ENCODE assay signal across 1 cellular context in genomic region chr10:5576154-5576748, GRCh38.
A peak's percentile ranks its signal among the peaks of the same experiment; 100 is the strongest.
TF ChIP-seq lines count a peak whose summit lies in the region.

No MANE protein-coding gene starts in this region.

TF ChIP-seq in K562, 482 proteins besides CTCF, POLR2A, EP300 and RAD21 (continued from another document):
- TF ChIP-seq, protein P1, sequence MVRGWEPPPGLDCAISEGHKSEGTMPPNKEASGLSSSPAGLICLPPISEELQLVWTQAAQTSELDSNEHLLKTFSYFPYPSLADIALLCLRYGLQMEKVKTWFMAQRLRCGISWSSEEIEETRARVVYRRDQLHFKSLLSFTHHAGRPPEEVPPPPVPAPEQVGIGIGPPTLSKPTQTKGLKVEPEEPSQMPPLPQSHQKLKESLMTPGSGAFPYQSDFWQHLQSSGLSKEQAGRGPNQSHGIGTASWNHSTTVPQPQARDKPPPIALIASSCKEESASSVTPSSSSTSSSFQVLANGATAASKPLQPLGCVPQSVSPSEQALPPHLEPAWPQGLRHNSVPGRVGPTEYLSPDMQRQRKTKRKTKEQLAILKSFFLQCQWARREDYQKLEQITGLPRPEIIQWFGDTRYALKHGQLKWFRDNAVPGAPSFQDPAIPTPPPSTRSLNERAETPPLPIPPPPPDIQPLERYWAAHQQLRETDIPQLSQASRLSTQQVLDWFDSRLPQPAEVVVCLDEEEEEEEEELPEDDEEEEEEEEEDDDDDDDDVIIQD (CRISPR knock-in tag; IDR thresholded peaks at IDR 0.05): no peak
- TF ChIP-seq HDAC1 (IDR thresholded peaks at IDR 0.05): peak in 1 of 2 experiments; percentile 37; a peak in 1 of 4 replicates
